Comparison of ENCODE assay signal across 20 cellular contexts in genomic region chr6:11160199-11160598, GRCh38. TPM values are rescaled to one million over a fixed set of nuclear protein-coding genes. Genes with fewer than 3 reads are reported as not detected.
DNase-seq lines count a peak whose midpoint lies in the region; ATAC-seq, FAIRE-seq and TF ChIP-seq lines count a peak whose summit lies in the region.
"Had no signal": no experiment of that assay in that cellular context is flagged by ENCODE, and none has a peak within 500 bp of the region (broad histone marks: within the 10 kb centered on the region; RNA-seq: fewer than 3 reads in every experiment).

No MANE protein-coding gene starts in this region.

- FAIRE-seq in bronchial epithelial cell (lab: Jason Lieb, UNC): no peak
- FAIRE-seq: GM18507 had no signal

- no peak for TF ChIP-seq POLR2A in breast epithelium (IDR thresholded peaks at IDR 0.05)

- TF ChIP-seq CTCF in MCF 10A (IDR thresholded peaks at IDR 0.05; ENCODE audit: unreplicated experiment) (no peak), breast epithelium (IDR thresholded peaks at IDR 0.05) (no peak), bronchial epithelial cell (IDR thresholded peaks at IDR 0.05; ENCODE audit: insufficient read depth, low read length, severe bottlenecking) (no peak), fibroblast of mammary gland (conservative IDR thresholded peaks at IDR 0.05; ENCODE audit: control insufficient read depth, insufficient read depth, low read depth, low read length) (no peak)

- no peaks in the 10 kb centered on the region for H3K4me1 ChIP-seq in breast epithelium

- DNase-seq in MCF 10A (ENCODE audit: unreplicated experiment) (peak; percentile 56), breast epithelium (ENCODE audit: low spot score in 2 of 2) (no peak), bronchial epithelial cell (ENCODE audit: low read depth) (peak; percentile 97), fibroblast of mammary gland (ENCODE audit: low read depth) (peak; percentile 59)
- DNase-seq in activated CD4-positive, alpha-beta T cell treated with anti-CD3 and anti-CD28 coated beads, Interleukin-2, amount 50 U/mL, for 1 hour: no peak
- DNase-seq: 8988T, COR-L47, H7, NCI-H1105, NCI-H2081, NCI-H446 treated with DMSO at 0.1 percent for 48 hours, NCI-H69, Right ventricle myocardium superior had no signal

- no peaks in the 10 kb centered on the region for H3K36me3 ChIP-seq in breast epithelium
- H3K36me3 ChIP-seq in bronchial epithelial cell (ENCODE audit: control insufficient read depth, insufficient read depth, low read length): no peaks in the 10 kb centered on the region

- no peak overlapping the region for H3K4me3 Mint-ChIP-seq in MCF 10A (ENCODE audit: unreplicated experiment)
- H3K4me3 Mint-ChIP-seq: B cell had no signal

- H3K4me1 Mint-ChIP-seq in MCF 10A (ENCODE audit: insufficient read depth, unreplicated experiment): peaks cover 13% of the 10 kb centered on the region
- H3K4me1 Mint-ChIP-seq: B cell had no signal

- BruUV-seq in MCF 10A (replicated peaks; lab: Mats Ljungman, UMichigan): no TSS peak

- H3K9me3 Mint-ChIP-seq in MCF 10A (ENCODE audit: unreplicated experiment): peaks cover 20% of the 10 kb centered on the region

- H3K36me3 Mint-ChIP-seq in MCF 10A (ENCODE audit: insufficient read depth, unreplicated experiment): no peaks in the 10 kb centered on the region

- intact Hi-C loops in MCF 10A (cut with micrococcal nuclease) (no loop called here), breast epithelium (cut with DNase I; ENCODE audit: low total_unique reads) (no loop called here)

- H3K27ac ChIP-seq in breast epithelium: no peak overlapping the region
- H3K27ac ChIP-seq: SK-N-MC had no signal

- H3K27me3 Mint-ChIP-seq in MCF 10A (ENCODE audit: insufficient read depth, unreplicated experiment): no peaks in the 10 kb centered on the region
- H3K27me3 Mint-ChIP-seq: B cell had no signal

- ATAC-seq in HG02938 (IDR thresholded peaks at IDR 0.05; ENCODE audit: unreplicated experiment) (no peak), GM21447 (IDR thresholded peaks at IDR 0.05; ENCODE audit: unreplicated experiment) (no peak), HG02981 (IDR thresholded peaks at IDR 0.05; ENCODE audit: unreplicated experiment) (no peak)
- ATAC-seq: GM12878 had no signal

- H3K27ac Mint-ChIP-seq in MCF 10A (ENCODE audit: low read depth, unreplicated experiment): peak overlapping the region; percentile 49
- H3K27ac Mint-ChIP-seq: B cell had no signal

- no peaks in the 10 kb centered on the region for H3K27me3 ChIP-seq in breast epithelium
- H3K27me3 ChIP-seq in bronchial epithelial cell (ENCODE audit: control insufficient read depth, insufficient read depth, low read length): no peaks in the 10 kb centered on the region

- POLR2A ChIA-PET in MCF 10A (lab: Yijun Ruan, JAX): no interaction called here

- CTCF ChIA-PET in MCF 10A (lab: Yijun Ruan, JAX): interaction anchor here (1.0 kb wide), 1 partner anchor 336 kb away, joined by 7 read pairs; no protein-coding TSS in a partner anchor

- no peaks in the 10 kb centered on the region for H3K9me3 ChIP-seq in breast epithelium

- H3K4me3 ChIP-seq in breast epithelium: no peak overlapping the region
- H3K4me3 ChIP-seq in bronchial epithelial cell (ENCODE audit: low read depth, low read length): no peak overlapping the region
- H3K4me3 ChIP-seq in fibroblast of mammary gland (ENCODE audit: control insufficient read depth, low read depth, low read length): no peak overlapping the region
- H3K4me3 ChIP-seq: GM12878, SK-N-MC had no signal

RNA-seq across cellular contexts. Expression of gene ERVFRD-1, which starts 48.7 kb away (rescaled TPM):
- total RNA-seq in MCF 10A (2022): not detected in 2 replicates
- total RNA-seq in breast epithelium: under 1 TPM in 1 of 3 donors, not detected in 2; 0.80 TPM
- total RNA-seq in bronchial epithelial cell: not detected in 2 replicates
- total RNA-seq: B cell, GM12878, H7 had no signal

Comparison
In these comparisons a context has a peak if more than half of its experiments do, and no peak if none do; other contexts are left out.
1. DNase-seq: peak in MCF 10A (single experiment), bronchial epithelial cell (single experiment) and fibroblast of mammary gland (single experiment); none in breast epithelium (0 of 2) and activated CD4-positive, alpha-beta T cell treated with anti-CD3 and anti-CD28 coated beads, Interleukin-2, amount 50 U/mL, for 1 hour (single experiment).